Comparison of ENCODE assay signal across 13 cellular contexts in the genomic region with DNA sequence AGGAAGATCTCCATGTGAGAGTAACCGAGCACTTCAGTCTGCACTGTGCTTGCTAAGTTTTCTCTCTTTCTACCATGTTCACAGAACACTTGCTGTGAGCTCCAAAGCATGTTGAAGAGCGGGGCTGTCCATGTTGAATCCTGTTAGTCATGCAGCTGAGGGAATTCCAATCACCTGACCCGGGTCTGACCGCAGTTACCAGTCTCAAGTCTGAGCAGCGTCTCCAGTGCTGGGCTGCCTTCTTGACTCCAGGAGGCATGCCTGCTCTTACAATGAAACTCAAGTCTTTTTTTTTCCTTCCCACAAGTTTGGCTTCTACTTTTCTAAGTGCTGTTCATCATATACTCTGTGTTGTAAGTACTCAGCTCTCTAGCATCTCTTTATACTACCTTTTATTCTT. TPM values are rescaled to one million over a fixed set of nuclear protein-coding genes. Genes with fewer than 3 reads are reported as not detected.
A peak's percentile ranks its signal among the peaks of the same experiment; 100 is the strongest.
DNase-seq lines count a peak whose midpoint lies in the region; ATAC-seq and TF ChIP-seq lines count a peak whose summit lies in the region.
"Had no signal": no experiment of that assay in that cellular context is flagged by ENCODE, and none has a peak within 500 bp of the region (broad histone marks: within the 10 kb centered on the region; RNA-seq: fewer than 3 reads in every experiment).

No MANE protein-coding gene starts in this region.

- 30 to 34% methylated on average over 5 of the region's 5 CpGs for WGBS in GM23248 (ENCODE audit: low coverage in 1 of 2, low lambda C conversion rate in 2 of 2, missing lambda C conversion rate in 2 of 2), 2 experiments
- 86 to 91% methylated on average over 5 of the region's 5 CpGs for WGBS in sigmoid colon, 2 donors

- peaks cover 54% of the 10 kb centered on the region for H3F3A ChIP-seq in GM23248 (ENCODE audit: insufficient read depth)

- in situ Hi-C loops in GM23248 (cut with MboI) = no loop called here

- no peak for TF ChIP-seq CTCF in sigmoid colon (IDR thresholded peaks at IDR 0.05)
- no peak for TF ChIP-seq CTCF in WERI-Rb-1 (IDR thresholded peaks at IDR 0.05; ENCODE audit: low read depth, low read length)

- H3K27ac ChIP-seq in GM23248 = peak overlapping the region; percentile 46
- H3K27ac ChIP-seq in SJCRH30 = peak overlapping the region; percentile 28
- peak overlapping the region in 1 of 4 donors; percentile 13 for H3K27ac ChIP-seq in sigmoid colon
- H3K27ac ChIP-seq in WERI-Rb-1 = no peak overlapping the region

- DNase-seq in GM23248 (peak; percentile 97), SJCRH30 (peak; percentile 57 to 59), fibroblast of gingiva (ENCODE audit: low read depth) (peak; percentile 46), sigmoid colon (peak; percentile 56), WERI-Rb-1 (no peak), SHP77 treated with DMSO at 0.1 percent for 48 hours (lab: John Stamatoyannopoulos, UW) (no peak), iPS-NIHi11 (ENCODE audit: low spot score) (no peak)
- DNase-seq: GF-D8, KG1, NCI-H2227 treated with DMSO at 0.1 percent for 48 hours, T-helper 2 cell had no signal

- no peaks in the 10 kb centered on the region for H3K9me2 ChIP-seq in GM23248 (ENCODE audit: insufficient read depth)

- no peaks in the 10 kb centered on the region for H4K20me1 ChIP-seq in GM23248 (ENCODE audit: insufficient read depth)

- peak overlapping the region; percentile 69 for H3K4me2 ChIP-seq in GM23248 (ENCODE audit: unreplicated experiment)

- TF ChIP-seq EP300 in sigmoid colon (IDR thresholded peaks at IDR 0.05) = no peak

- no peaks in the 10 kb centered on the region for H3K27me3 ChIP-seq in GM23248 (replicated peaks; ENCODE audit: insufficient read depth)
- no peaks in the 10 kb centered on the region for H3K27me3 ChIP-seq in SJCRH30
- H3K27me3 ChIP-seq in sigmoid colon = no peaks in the 10 kb centered on the region
- peaks cover 98% of the 10 kb centered on the region for H3K27me3 ChIP-seq in WERI-Rb-1 (ENCODE audit: insufficient read depth, low read depth, severe bottlenecking)

- intact Hi-C loops in sigmoid colon (cut with DNase I) = no loop called here

- peaks cover 52% of the 10 kb centered on the region for H3K4me1 ChIP-seq in GM23248 (ENCODE audit: insufficient read depth)
- H3K4me1 ChIP-seq in SJCRH30 = peaks cover 44% of the 10 kb centered on the region
- peaks cover 0 to 26% (median 23%) of the 10 kb centered on the region in 4 donors for H3K4me1 ChIP-seq in sigmoid colon

- H2AFZ ChIP-seq in GM23248 = no peak overlapping the region

- ATAC-seq in GM19397 (IDR thresholded peaks at IDR 0.05; ENCODE audit: unreplicated experiment) = no peak

- H3K79me2 ChIP-seq in GM23248 (ENCODE audit: insufficient read depth) = no peaks in the 10 kb centered on the region

- H3K9me3 ChIP-seq in GM23248 (ENCODE audit: low read depth) (no peaks in the 10 kb centered on the region), SJCRH30 (replicated peaks) (no peaks in the 10 kb centered on the region), sigmoid colon (no peaks in the 10 kb centered on the region), WERI-Rb-1 (ENCODE audit: severe bottlenecking) (peaks cover 4% of the 10 kb centered on the region)

- no peak for TF ChIP-seq POLR2A in sigmoid colon (IDR thresholded peaks at IDR 0.05)

- 0 out of 2 replicates have a peak overlapping the region, but pooled peaks have one; percentile 19 for H3K9ac ChIP-seq in GM23248

- H3K4me3 ChIP-seq in GM23248 (no peak overlapping the region), SJCRH30 (no peak overlapping the region), sigmoid colon (no peak overlapping the region), WERI-Rb-1 (ENCODE audit: low read depth, low read length) (no peak overlapping the region)

- no peaks in the 10 kb centered on the region for H3K36me3 ChIP-seq in GM23248 (ENCODE audit: low read depth)
- H3K36me3 ChIP-seq in SJCRH30 = no peaks in the 10 kb centered on the region
- no peaks in the 10 kb centered on the region for H3K36me3 ChIP-seq in sigmoid colon
- no peaks in the 10 kb centered on the region for H3K36me3 ChIP-seq in WERI-Rb-1

RNA-seq across cellular contexts. Expression of a gene that starts 44.3 kb away (rescaled TPM):
- not detected in 2 replicates for total RNA-seq in GM23248 (2014; rRNA removed; shearing (Covaris generic))
- not detected in 2 replicates for polyA plus RNA-seq in GM23248 (2016; fragmentation: Nextera tagmentation; extraction: Ambion mirVana)
- not detected in 2 replicates for total RNA-seq in SJCRH30 (2014; rRNA removed; shearing (Covaris generic))
- total RNA-seq in sigmoid colon = under 1 TPM in 1 of 4 donors, not detected in 3; 0.27 TPM
- polyA plus RNA-seq in sigmoid colon = under 1 TPM in 2 of 3 donors, not detected in 1; 0.60 to 0.92 TPM
- total RNA-seq: cerebellum had no signal

RNA-seq across cellular contexts. Expression of a gene that starts 56.5 kb away (rescaled TPM):
- total RNA-seq in GM23248 (2014; rRNA removed; shearing (Covaris generic)) = not detected in 2 replicates
- polyA plus RNA-seq in GM23248 (2016; fragmentation: Nextera tagmentation; extraction: Ambion mirVana) = not detected in 2 replicates
- total RNA-seq in SJCRH30 (2014; rRNA removed; shearing (Covaris generic)) = not detected in 2 replicates
- 1 to 10 TPM in 1 of 4 donors, under 1 TPM in 2, not detected in 1; 0.36 to 1.2 (median 0.41) TPM for total RNA-seq in sigmoid colon
- 10 to 100 TPM in 1 of 3 donors, 1 to 10 TPM in 2; 1.6 to 10.3 (median 1.8) TPM for polyA plus RNA-seq in sigmoid colon

RNA-seq across cellular contexts. Expression of a gene that starts 58.4 kb away (rescaled TPM):
- total RNA-seq in GM23248 (2014; rRNA removed; shearing (Covaris generic)) = 9.6 and 12.1 TPM in 2 replicates
- polyA plus RNA-seq in GM23248 (2016; fragmentation: Nextera tagmentation; extraction: Ambion mirVana) (25.3 and 27.4 TPM in 2 replicates), sigmoid colon (1 to 10 TPM; 1.6 to 7.8 (median 3.0) TPM)
- 5.9 and 7.6 TPM in 2 replicates for total RNA-seq in SJCRH30 (2014; rRNA removed; shearing (Covaris generic))
- total RNA-seq in sigmoid colon = 10 to 100 TPM; 44.9 to 86.1 (median 63.6) TPM
- total RNA-seq: cerebellum had no signal

Comparison
In these comparisons a context has a peak if more than half of its experiments do, and no peak if none do; other contexts are left out.
1. DNase-seq: peak in GM23248 (single experiment), SJCRH30 (2 of 2), fibroblast of gingiva (single experiment) and sigmoid colon (single experiment); none in WERI-Rb-1 (single experiment), SHP77 treated with DMSO at 0.1 percent for 48 hours (single experiment) and iPS-NIHi11 (single experiment).